Comparison of ENCODE assay signal across 20 cellular contexts in genomic region chr1:169523904-169524303, GRCh38.
"Had no signal": no experiment of that assay in that cellular context is flagged by ENCODE, and none has a peak within 500 bp of the region (broad histone marks: within the 10 kb centered on the region; RNA-seq: fewer than 3 reads in every experiment).

No MANE protein-coding gene starts in this region.

- H3K9me3 ChIP-seq: SJSA1 had no signal

- DNase-seq: Kasumi-1, MM.1S, NCI-H1092 treated with DMSO at 0.1 percent for 48 hours, NCI-H1436, NCI-H187, NCI-H2029, NCI-H2081 treated with DMSO at 0.1 percent for 48 hours, NCI-H2171, NCI-H226, NCI-H446, NCI-H510A, NCI-H524 treated with DMSO at 0.1 percent for 48 hours, NCI-H69, NCI-H774, Right ventricle myocardium superior, RPMI8226, SIG-M5 had no signal

- H3K27me3 ChIP-seq: SJSA1 had no signal

- H3K9ac ChIP-seq: KMS-11 had no signal

- H3K4me1 ChIP-seq: SJSA1 had no signal

- H3K36me3 ChIP-seq: SJSA1 had no signal

- H3K27ac ChIP-seq: KMS-11, SJSA1, SK-N-MC had no signal

- H3K4me3 ChIP-seq: SJSA1, SK-N-MC had no signal
